In genomic region chr2:54966165-54966819, GRCh38 we compare ENCODE assay signal across 11 cellular contexts.
DNase-seq lines count a peak whose midpoint lies in the region; ATAC-seq and TF ChIP-seq lines count a peak whose summit lies in the region.
"Had no signal": no experiment of that assay in that cellular context is flagged by ENCODE, and none has a peak within 500 bp of the region (broad histone marks: within the 10 kb centered on the region; RNA-seq: fewer than 3 reads in every experiment).

No MANE protein-coding gene starts in this region.

- H3K4me1 Mint-ChIP-seq in activated T-cell treated with anti-CD3 and anti-CD28 coated beads, Interleukin-2, amount 50 U/mL, for 72 hours (ENCODE audit: low read depth), result peaks cover 27% of the 10 kb centered on the region
- H3K4me1 Mint-ChIP-seq in endodermal cell, result peaks cover 32% of the 10 kb centered on the region

- no peak for ATAC-seq in activated T-cell treated with anti-CD3 and anti-CD28 coated beads, Interleukin-2, amount 50 U/mL, for 72 hours (replicated peaks in 1 of 2)
- ATAC-seq in gastrocnemius medialis (peak; percentile 57 to 70), HG03571 (IDR thresholded peaks at IDR 0.05; ENCODE audit: unreplicated experiment) (no peak)
- ATAC-seq: activated naive CD8-positive, alpha-beta T cell treated with anti-CD3 and anti-CD28 coated beads, Interleukin-2, amount 50 U/mL, for 24 hours had no signal

- H3K9ac ChIP-seq in endodermal cell (ENCODE audit: extremely low read depth, low read length, poor library complexity, severe bottlenecking), result no peak overlapping the region

- no peaks in the 10 kb centered on the region for H3K27me3 Mint-ChIP-seq in activated T-cell treated with anti-CD3 and anti-CD28 coated beads, Interleukin-2, amount 50 U/mL, for 72 hours (ENCODE audit: low read depth)
- H3K27me3 Mint-ChIP-seq in endodermal cell (ENCODE audit: insufficient read depth), result no peaks in the 10 kb centered on the region
- H3K27me3 Mint-ChIP-seq: activated naive CD8-positive, alpha-beta T cell treated with anti-CD3 and anti-CD28 coated beads, Interleukin-2, amount 50 U/mL, for 24 hours had no signal

- peaks cover 0 to 2% of the 10 kb centered on the region in 2 donors for H3K36me3 Mint-ChIP-seq in activated T-cell treated with anti-CD3 and anti-CD28 coated beads, Interleukin-2, amount 50 U/mL, for 72 hours (ENCODE audit: insufficient read depth in 2 of 2)
- H3K36me3 Mint-ChIP-seq in endodermal cell (ENCODE audit: low read depth), result peaks cover 27% of the 10 kb centered on the region

- intact Hi-C loops in gastrocnemius medialis (cut with DNase I; ENCODE audit: low total_unique reads), result loop anchor here (5.0 kb wide), 1 partner anchor 81 kb away; no protein-coding TSS in a partner anchor

- no peaks in the 10 kb centered on the region for H3K27me3 ChIP-seq in endodermal cell (ENCODE audit: control insufficient read depth, insufficient read depth, low read length, poor library complexity, severe bottlenecking)
- no peaks in the 10 kb centered on the region for H3K27me3 ChIP-seq in gastrocnemius medialis
- no peaks in the 10 kb centered on the region for H3K27me3 ChIP-seq in BE2C

- H3K9me3 ChIP-seq in endodermal cell (ENCODE audit: control insufficient read depth, low read length), result no peaks in the 10 kb centered on the region
- no peaks in the 10 kb centered on the region for H3K9me3 ChIP-seq in gastrocnemius medialis
- H3K9me3 ChIP-seq in BE2C, result no peaks in the 10 kb centered on the region

- WGBS in endodermal cell (ENCODE audit: insufficient coverage in 1 of 2, insufficient read length in 1 of 2), 2 experiments, result 96% methylated on average over 3 to 8 of the region's 8 CpGs

- peak in 1 of 2 donors; percentile 18 for TF ChIP-seq POLR2A in gastrocnemius medialis (IDR thresholded peaks at IDR 0.05)

- H3K4me3 Mint-ChIP-seq in activated T-cell treated with anti-CD3 and anti-CD28 coated beads, Interleukin-2, amount 50 U/mL, for 72 hours, result no peak overlapping the region
- H3K4me3 Mint-ChIP-seq in endodermal cell, result no peak overlapping the region
- H3K4me3 Mint-ChIP-seq: activated naive CD8-positive, alpha-beta T cell treated with anti-CD3 and anti-CD28 coated beads, Interleukin-2, amount 50 U/mL, for 24 hours had no signal

- peak overlapping the region; percentile 25 for H3K27ac Mint-ChIP-seq in activated T-cell treated with anti-CD3 and anti-CD28 coated beads, Interleukin-2, amount 50 U/mL, for 72 hours
- peak overlapping the region; percentile 29 for H3K27ac Mint-ChIP-seq in endodermal cell
- H3K27ac Mint-ChIP-seq: activated naive CD8-positive, alpha-beta T cell treated with anti-CD3 and anti-CD28 coated beads, Interleukin-2, amount 50 U/mL, for 24 hours had no signal

- H3K4me1 ChIP-seq in endodermal cell (ENCODE audit: control insufficient read depth, insufficient read depth, low read length) (no peaks in the 10 kb centered on the region), gastrocnemius medialis (peaks cover 65 to 88% of the 10 kb centered on the region in 2 donors), BE2C (0 out of 2 replicates have a peak, but pooled peaks cover 2% of the 10 kb centered on the region)

- H3K36me3 ChIP-seq in endodermal cell (ENCODE audit: control insufficient read depth, insufficient read depth, low read length) (peaks cover 29% of the 10 kb centered on the region), gastrocnemius medialis (no peaks in the 10 kb centered on the region), BE2C (peaks cover 40% of the 10 kb centered on the region)

- no peak overlapping the region for H3K4me3 ChIP-seq in endodermal cell (ENCODE audit: low read length)
- H3K4me3 ChIP-seq in gastrocnemius medialis, result no peak overlapping the region
- no peak overlapping the region for H3K4me3 ChIP-seq in BE2C (ENCODE audit: low read depth, low read length)

- no peak for DNase-seq in activated T-cell treated with anti-CD3 and anti-CD28 coated beads, Interleukin-2, amount 50 U/mL, for 72 hours
- DNase-seq in activated T-cell treated with anti-CD3 and anti-CD28 coated beads for 4 hours (no peak), endodermal cell (no peak), gastrocnemius medialis (peak; percentile 53 to 73), SKM-1 (lab: John Stamatoyannopoulos, UW; ENCODE audit: unreplicated experiment) (no peak), BE2C (no peak)
- DNase-seq: activated naive CD8-positive, alpha-beta T cell treated with anti-CD3 and anti-CD28 coated beads, Interleukin-2, amount 50 U/mL, for 24 hours; Kasumi-1; NCI-H446 treated with DMSO at 0.1 percent for 48 hours had no signal

- H3K9me3 Mint-ChIP-seq in activated T-cell treated with anti-CD3 and anti-CD28 coated beads, Interleukin-2, amount 50 U/mL, for 72 hours, result no peaks in the 10 kb centered on the region
- H3K9me3 Mint-ChIP-seq in endodermal cell, result no peaks in the 10 kb centered on the region
- H3K9me3 Mint-ChIP-seq: activated naive CD8-positive, alpha-beta T cell treated with anti-CD3 and anti-CD28 coated beads, Interleukin-2, amount 50 U/mL, for 24 hours had no signal

- TF ChIP-seq CTCF in endodermal cell (conservative IDR thresholded peaks at IDR 0.05), result no peak
- TF ChIP-seq CTCF in gastrocnemius medialis (IDR thresholded peaks at IDR 0.05 in 4 of 5, conservative IDR thresholded peaks at IDR 0.05 in 1 of 5), result no peak
- no peak for TF ChIP-seq CTCF in BE2C (IDR thresholded peaks at IDR 0.05; ENCODE audit: low read depth, low read length)

- H3K27ac ChIP-seq in endodermal cell (ENCODE audit: low read depth, low read length), result no peak overlapping the region
- peak overlapping the region; percentile 89 to 93 (median 91) for H3K27ac ChIP-seq in gastrocnemius medialis

- in situ Hi-C loops in gastrocnemius medialis (cut with MboI; ENCODE audit: low sequenced_read_pairs in 4 of 4), result no loop called here

TF ChIP-seq in PFSK-1, 5 proteins besides CTCF, POLR2A, EP300 and RAD21:
- 0 out of 2 replicates have a peak, but pooled peaks have one; percentile 29 for TF ChIP-seq POLR2AphosphoS5 (IDR thresholded peaks at IDR 0.05; ENCODE audit: low read depth, low read length)
- TF ChIP-seq FOXP2 (optimal IDR thresholded peaks at IDR 0.05; ENCODE audit: borderline replicate concordance, extremely low read depth, extremely low read length, insufficient read depth), result no peak

Comparison
In these comparisons a context has a peak if more than half of its experiments do, and no peak if none do; other contexts are left out.
1. ATAC-seq: peak in gastrocnemius medialis (2 of 2); none in activated T-cell treated with anti-CD3 and anti-CD28 coated beads, Interleukin-2, amount 50 U/mL, for 72 hours (0 of 2) and HG03571 (single experiment).
2. DNase-seq: peak in gastrocnemius medialis (2 of 2); none in activated T-cell treated with anti-CD3 and anti-CD28 coated beads, Interleukin-2, amount 50 U/mL, for 72 hours (0 of 2), activated T-cell treated with anti-CD3 and anti-CD28 coated beads for 4 hours (single experiment), endodermal cell (single experiment), SKM-1 (single experiment) and BE2C (single experiment).